17 cellular contexts compared by ENCODE assay signal in the genomic region with DNA sequence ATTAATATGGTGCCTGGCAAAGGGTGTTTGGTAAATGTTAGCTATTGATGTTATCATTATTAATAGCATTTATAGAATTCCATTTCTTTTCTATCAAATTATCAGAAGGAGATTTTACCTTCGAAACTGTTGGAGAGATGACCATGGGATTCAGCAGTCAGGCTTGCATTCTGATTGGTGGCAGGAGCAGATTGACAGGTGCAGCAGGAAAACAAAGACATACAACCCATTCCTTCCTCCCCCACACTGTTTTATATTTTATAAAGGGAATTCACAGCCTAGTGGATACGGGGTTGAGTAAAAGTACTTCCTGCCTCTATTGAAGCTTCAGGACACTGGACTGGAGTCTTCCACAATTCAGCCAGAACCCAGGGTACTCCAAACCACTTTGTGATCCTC.
DNase-seq lines count a peak whose midpoint lies in the region.
"Had no signal": no experiment of that assay in that cellular context is flagged by ENCODE, and none has a peak within 500 bp of the region (broad histone marks: within the 10 kb centered on the region; RNA-seq: fewer than 3 reads in every experiment).

No MANE protein-coding gene starts in this region.

- no peaks in the 10 kb centered on the region for H3K36me3 ChIP-seq in BLaER1
- H3K36me3 ChIP-seq in endocrine pancreas (ENCODE audit: control insufficient read depth, insufficient read depth, low read length) = no peaks in the 10 kb centered on the region
- H3K36me3 ChIP-seq in neuron (ENCODE audit: insufficient read depth, low read length) = no peaks in the 10 kb centered on the region

- H2AFZ ChIP-seq in neuron (ENCODE audit: low read depth, low read length) = peak overlapping the region; percentile 88

- H3K9ac ChIP-seq in BLaER1 = peak overlapping the region; percentile 43; the same call in 1 of the 2 replicates
- no peak overlapping the region for H3K9ac ChIP-seq in endocrine pancreas (ENCODE audit: control insufficient read depth, insufficient read depth, low read length)

- H3K9me3 ChIP-seq in BLaER1 (no peaks in the 10 kb centered on the region), endocrine pancreas (ENCODE audit: control insufficient read depth, low read length) (no peaks in the 10 kb centered on the region), neuron (ENCODE audit: low read length) (no peaks in the 10 kb centered on the region)

- peak overlapping the region; percentile 67 for H3K4me2 ChIP-seq in BLaER1

- 0 out of 2 replicates have a peak overlapping the region, but pooled peaks have one; percentile 3 for H3K27ac ChIP-seq in BLaER1

- H3K4me1 ChIP-seq in BLaER1 = peaks cover 46% of the 10 kb centered on the region
- H3K4me1 ChIP-seq in endocrine pancreas (ENCODE audit: control insufficient read depth, insufficient read depth, low read length) = peaks cover 20% of the 10 kb centered on the region
- peaks cover 18% of the 10 kb centered on the region for H3K4me1 ChIP-seq in neuron (ENCODE audit: insufficient read depth, low read length)

- H3K4me3 ChIP-seq in BLaER1 = no peak overlapping the region
- H3K4me3 ChIP-seq in endocrine pancreas (ENCODE audit: control insufficient read depth, insufficient read depth, low read length) = peak overlapping the region; percentile 25
- no peak overlapping the region for H3K4me3 ChIP-seq in neuron (ENCODE audit: low read length)

- DNase-seq in NCI-H446 (lab: John Stamatoyannopoulos, UW) = peak; percentile 61 to 65
- DNase-seq in activated T-cell treated with anti-CD3 and anti-CD28 coated beads for 4 hours = no peak
- no peak for DNase-seq in NCI-H2029 (lab: John Stamatoyannopoulos, UW)
- DNase-seq in glomerular visceral epithelial cell (ENCODE audit: extremely low spot score) = no peak
- no peak for DNase-seq in NCI-H82 treated with DMSO at 0.1 percent for 48 hours (lab: John Stamatoyannopoulos, UW; ENCODE audit: unreplicated experiment)
- DNase-seq: activated CD8-positive, alpha-beta memory T cell treated with anti-CD3 and anti-CD28 coated beads, Interleukin-2, amount 50 U/mL, for 48 hours; DND-41; hypothalamus; islet precursor cell; Karpas-422; NCI-H1048; NCI-H2107; NCI-H526 treated with DMSO at 0.1 percent for 48 hours; Right ventricle myocardium superior had no signal

- H3K27me3 ChIP-seq in BLaER1 = no peaks in the 10 kb centered on the region
- H3K27me3 ChIP-seq in endocrine pancreas (ENCODE audit: control insufficient read depth, insufficient read depth, low read length) = no peaks in the 10 kb centered on the region
- H3K27me3 ChIP-seq in neuron (ENCODE audit: insufficient read depth, low read length) = no peaks in the 10 kb centered on the region

- no peaks in the 10 kb centered on the region for H4K20me1 ChIP-seq in BLaER1

Comparison
In these comparisons a context has a peak if more than half of its experiments do, and no peak if none do; other contexts are left out.
1. DNase-seq: peak in NCI-H446 (2 of 2); none in activated T-cell treated with anti-CD3 and anti-CD28 coated beads for 4 hours (single experiment), NCI-H2029 (single experiment), glomerular visceral epithelial cell (single experiment) and NCI-H82 treated with DMSO at 0.1 percent for 48 hours (single experiment).